Comparison of ENCODE assay signal across 19 cellular contexts in the genomic region with DNA sequence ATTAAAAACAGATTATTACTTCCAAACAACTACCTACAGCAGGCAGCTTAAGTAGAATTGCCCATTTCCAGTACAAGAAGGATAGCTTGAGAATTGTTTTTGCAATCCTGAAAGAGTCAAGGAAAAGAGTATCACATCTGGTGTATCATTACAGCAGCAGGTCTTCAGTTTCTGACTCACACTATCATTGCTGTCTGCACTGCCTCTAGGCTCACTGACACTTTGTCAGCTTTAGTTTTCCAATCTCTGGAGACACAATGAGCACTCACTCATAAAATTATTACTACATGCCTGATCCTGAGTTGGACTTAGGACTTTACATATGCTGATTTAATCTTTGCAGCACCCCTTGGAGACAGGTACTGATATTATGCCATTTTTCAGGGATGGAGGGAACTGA.
A peak's percentile ranks its signal among the peaks of the same experiment; 100 is the strongest.
DNase-seq lines count a peak whose midpoint lies in the region; ATAC-seq and TF ChIP-seq lines count a peak whose summit lies in the region.
"Had no signal": no experiment of that assay in that cellular context is flagged by ENCODE, and none has a peak within 500 bp of the region (broad histone marks: within the 10 kb centered on the region; RNA-seq: fewer than 3 reads in every experiment).

No MANE protein-coding gene starts in this region.

- H3K27me3 ChIP-seq in IMR-90 (ENCODE audit: control insufficient read depth, insufficient read depth, low read length) (no peaks in the 10 kb centered on the region), hepatocyte (no peaks in the 10 kb centered on the region)
- H3K27me3 ChIP-seq: MG63, Peyer's patch had no signal

- H4K8ac ChIP-seq in IMR-90 (ENCODE audit: low read depth in 2 of 2, low read length in 2 of 2) = no peak overlapping the region

- H4K91ac ChIP-seq in IMR-90 (ENCODE audit: insufficient read depth, low read depth, low read length) = no peak overlapping the region

- H2BK5ac ChIP-seq in IMR-90 (ENCODE audit: low read depth, low read length, poor library complexity, severe bottlenecking) = no peak overlapping the region

- H2AK9ac ChIP-seq in IMR-90 (replicated peaks; ENCODE audit: low read depth, low read length, poor library complexity) = no peak overlapping the region

- intact Hi-C loops in IMR-90 (cut with micrococcal nuclease) = no loop called here

- no peak overlapping the region for H3K4ac ChIP-seq in IMR-90 (ENCODE audit: low read depth, low read length)

- ATAC-seq in IMR-90 (ENCODE audit: low read depth) = peak; percentile 53
- ATAC-seq in GM21423 (IDR thresholded peaks at IDR 0.05; ENCODE audit: unreplicated experiment) = no peak
- ATAC-seq: GM23338, K562 had no signal

- no peaks in the 10 kb centered on the region for H3K9me1 ChIP-seq in IMR-90 (ENCODE audit: insufficient read depth, low read length)

- H4K20me1 ChIP-seq in IMR-90 (ENCODE audit: insufficient read depth, low read length) = no peaks in the 10 kb centered on the region
- no peaks in the 10 kb centered on the region for H4K20me1 ChIP-seq in hepatocyte (ENCODE audit: insufficient read depth, poor library complexity, severe bottlenecking)

- POLR2A ChIA-PET in IMR-90 (lab: Charles Lee; ENCODE audit: unreplicated experiment) = no interaction called here

- H3K27ac ChIP-seq in IMR-90 (ENCODE audit: insufficient read depth, low read length) (no peak overlapping the region), hepatocyte (peak overlapping the region; percentile 6)

- H3K4me2 ChIP-seq in IMR-90 (ENCODE audit: low read depth, low read length) (no peak overlapping the region), hepatocyte (no peak overlapping the region)
- H3K4me2 ChIP-seq: GM23338 had no signal

- no peaks in the 10 kb centered on the region for H3K79me2 ChIP-seq in hepatocyte

- no peak overlapping the region for H4K5ac ChIP-seq in IMR-90 (ENCODE audit: low read depth, low read length)

- dilution Hi-C loops in IMR-90 (cut with HindIII; ENCODE audit: low sequenced_read_pairs, unreplicated experiment) = no loop called here

- no peak overlapping the region for H3K23ac ChIP-seq in IMR-90 (ENCODE audit: low read depth, low read length)

- H3K79me1 ChIP-seq in IMR-90 (ENCODE audit: low read depth in 1 of 2, low read length in 2 of 2) = no peaks in the 10 kb centered on the region

- no peak overlapping the region for H2BK20ac ChIP-seq in IMR-90 (ENCODE audit: low read depth, low read length)

- in situ Hi-C loops in IMR-90 (cut with MboI; ENCODE audit: low sequenced_read_pairs) = no loop called here

- no peak for TF ChIP-seq POLR2A in IMR-90 (IDR thresholded peaks at IDR 0.05; ENCODE audit: low read depth, low read length)

- TF ChIP-seq CTCF in AG10803 (conservative IDR thresholded peaks at IDR 0.05; ENCODE audit: low read length) = no peak
- no peak for TF ChIP-seq CTCF in IMR-90 (conservative IDR thresholded peaks at IDR 0.05; ENCODE audit: low read depth, low read length)
- TF ChIP-seq CTCF in choroid plexus epithelial cell (conservative IDR thresholded peaks at IDR 0.05; ENCODE audit: low read depth, low read length) = no peak
- no peak for TF ChIP-seq CTCF in hepatocyte (IDR thresholded peaks at IDR 0.05; ENCODE audit: poor library complexity)

- TF ChIP-seq RAD21 in IMR-90 (IDR thresholded peaks at IDR 0.05; ENCODE audit: low read length) = no peak

- CTCF ChIA-PET in IMR-90 (lab: Yijun Ruan, JAX) = no interaction called here

- H3K4me3 ChIP-seq in AG10803 (ENCODE audit: low read length) (no peak overlapping the region), IMR-90 (ENCODE audit: insufficient read depth, low read depth, low read length) (no peak overlapping the region), choroid plexus epithelial cell (ENCODE audit: low read depth, low read length) (no peak overlapping the region), hepatocyte (no peak overlapping the region)
- H3K4me3 ChIP-seq: GM23338, K562, MG63, Peyer's patch had no signal

- H3K4me1 ChIP-seq in IMR-90 (ENCODE audit: control insufficient read depth, insufficient read depth, low read length) (no peaks in the 10 kb centered on the region), hepatocyte (ENCODE audit: insufficient read depth) (peaks cover 12% of the 10 kb centered on the region)

- no peak overlapping the region for H3K56ac ChIP-seq in IMR-90 (ENCODE audit: extremely low read depth, insufficient read depth, low read length)

- no peak overlapping the region for H2BK120ac ChIP-seq in IMR-90 (ENCODE audit: low read depth, low read length)

- no peak overlapping the region for H3K14ac ChIP-seq in IMR-90 (replicated peaks; ENCODE audit: low read depth, low read length)

- no peak overlapping the region for H3K9ac ChIP-seq in IMR-90 (ENCODE audit: low read depth, low read length)

- H2AFZ ChIP-seq in IMR-90 (replicated peaks; ENCODE audit: low read length, poor library complexity) (no peak overlapping the region), hepatocyte (no peak overlapping the region)
- H2AFZ ChIP-seq: GM23338 had no signal

- no peak overlapping the region for H2BK15ac ChIP-seq in IMR-90 (ENCODE audit: low read depth, low read length)

- DNase-seq in AG10803 (ENCODE audit: low read depth) (peak; percentile 9), IMR-90 (peak; percentile 59), choroid plexus epithelial cell (ENCODE audit: low read depth) (peak; percentile 44), hepatocyte (ENCODE audit: low spot score) (peak; percentile 40), cerebellum (ENCODE audit: low spot score) (no peak), AG08395 (ENCODE audit: low spot score) (no peak)
- no peak for DNase-seq in stimulated activated naive CD4-positive, alpha-beta T cell treated with Interleukin-2 at 50 U/mL for 16 hours (lab: John Stamatoyannopoulos, UW)
- DNase-seq: COR-L47, DMS153, MG63, NCI-H1092 treated with DMSO at 0.1 percent for 48 hours, NCI-H187 treated with DMSO at 0.1 percent for 48 hours, NCI-H2171 treated with DMSO at 0.1 percent for 48 hours, NCI-H510A, SHP77 had no signal

- no peaks in the 10 kb centered on the region for H3K9me2 ChIP-seq in hepatocyte (replicated peaks; ENCODE audit: insufficient read depth)

- H3K9me3 ChIP-seq in IMR-90 (ENCODE audit: control insufficient read depth, insufficient read depth, low read length) (no peaks in the 10 kb centered on the region), hepatocyte (ENCODE audit: low read depth) (no peaks in the 10 kb centered on the region)
- H3K9me3 ChIP-seq: MG63, Peyer's patch had no signal

- H3K18ac ChIP-seq in IMR-90 (ENCODE audit: low read depth, low read length) = no peak overlapping the region

- no TSS peak for BruUV-seq in IMR-90 (replicated peaks; lab: Mats Ljungman, UMichigan)

- no peak overlapping the region for H2AK5ac ChIP-seq in IMR-90 (ENCODE audit: low read depth, low read length)

- no peaks in the 10 kb centered on the region for H3K36me3 ChIP-seq in IMR-90 (ENCODE audit: control insufficient read depth, insufficient read depth, low read length)
- H3K36me3 ChIP-seq in hepatocyte (replicated peaks; ENCODE audit: insufficient read depth, low read depth) = no peaks in the 10 kb centered on the region
- H3K36me3 ChIP-seq: MG63, Peyer's patch had no signal

TF ChIP-seq in IMR-90, 13 proteins besides CTCF, POLR2A, EP300 and RAD21:
- no peak for TF ChIP-seq BHLHE40 (IDR thresholded peaks at IDR 0.05; ENCODE audit: low read depth, low read length)
- 0 out of 2 replicates have a peak, but pooled peaks have one; percentile 24 for TF ChIP-seq FOS (IDR thresholded peaks at IDR 0.05; ENCODE audit: low read depth, low read length)
- TF ChIP-seq, protein P1, sequence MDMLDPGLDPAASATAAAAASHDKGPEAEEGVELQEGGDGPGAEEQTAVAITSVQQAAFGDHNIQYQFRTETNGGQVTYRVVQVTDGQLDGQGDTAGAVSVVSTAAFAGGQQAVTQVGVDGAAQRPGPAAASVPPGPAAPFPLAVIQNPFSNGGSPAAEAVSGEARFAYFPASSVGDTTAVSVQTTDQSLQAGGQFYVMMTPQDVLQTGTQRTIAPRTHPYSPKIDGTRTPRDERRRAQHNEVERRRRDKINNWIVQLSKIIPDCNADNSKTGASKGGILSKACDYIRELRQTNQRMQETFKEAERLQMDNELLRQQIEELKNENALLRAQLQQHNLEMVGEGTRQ (IDR thresholded peaks at IDR 0.05; ENCODE audit: low read depth, low read length) = no peak

Comparison
In these comparisons a context has a peak if more than half of its experiments do, and no peak if none do; other contexts are left out.
1. DNase-seq: peak in AG10803 (single experiment), IMR-90 (single experiment), choroid plexus epithelial cell (single experiment) and hepatocyte (single experiment); none in cerebellum (single experiment), AG08395 (single experiment) and stimulated activated naive CD4-positive, alpha-beta T cell treated with Interleukin-2 at 50 U/mL for 16 hours (single experiment).